In the genomic region with DNA sequence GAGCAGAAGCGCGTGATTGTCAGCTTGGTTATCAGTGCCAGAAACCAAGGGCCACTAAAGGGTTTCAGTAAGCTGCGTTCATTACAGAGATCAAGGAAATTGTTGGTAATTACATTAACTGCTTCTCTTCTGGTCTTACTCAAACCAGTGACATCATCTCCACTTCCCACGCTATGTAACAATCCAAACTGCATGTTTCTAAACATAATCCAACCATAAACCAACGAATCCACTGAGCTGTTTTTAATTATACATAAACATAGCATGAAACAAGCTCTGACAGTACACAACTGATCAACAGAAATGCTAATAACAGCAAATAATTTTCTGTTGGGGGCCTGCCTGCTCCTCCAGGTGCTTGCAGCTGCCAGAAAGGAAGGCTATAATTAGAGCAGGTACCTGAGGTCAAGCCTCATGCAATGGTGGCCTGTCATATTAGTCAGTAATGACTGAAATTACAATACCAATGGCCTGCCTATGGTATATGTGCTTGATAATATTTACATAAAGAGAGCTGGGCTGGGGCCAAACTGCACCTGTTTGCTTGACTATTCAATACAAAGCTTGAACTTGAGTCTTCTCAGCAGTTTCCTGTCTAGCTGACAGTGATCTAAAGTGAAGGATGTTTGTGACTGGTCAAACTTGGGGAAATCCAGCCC, we compare ENCODE assay signal across 1 cellular context.
TF ChIP-seq lines count a peak whose summit lies in the region.

No MANE protein-coding gene starts in this region.

TF ChIP-seq in HepG2, 621 proteins besides CTCF, POLR2A, EP300 and RAD21 (continued from another document and continues in another):
- TF ChIP-seq, protein P1, sequence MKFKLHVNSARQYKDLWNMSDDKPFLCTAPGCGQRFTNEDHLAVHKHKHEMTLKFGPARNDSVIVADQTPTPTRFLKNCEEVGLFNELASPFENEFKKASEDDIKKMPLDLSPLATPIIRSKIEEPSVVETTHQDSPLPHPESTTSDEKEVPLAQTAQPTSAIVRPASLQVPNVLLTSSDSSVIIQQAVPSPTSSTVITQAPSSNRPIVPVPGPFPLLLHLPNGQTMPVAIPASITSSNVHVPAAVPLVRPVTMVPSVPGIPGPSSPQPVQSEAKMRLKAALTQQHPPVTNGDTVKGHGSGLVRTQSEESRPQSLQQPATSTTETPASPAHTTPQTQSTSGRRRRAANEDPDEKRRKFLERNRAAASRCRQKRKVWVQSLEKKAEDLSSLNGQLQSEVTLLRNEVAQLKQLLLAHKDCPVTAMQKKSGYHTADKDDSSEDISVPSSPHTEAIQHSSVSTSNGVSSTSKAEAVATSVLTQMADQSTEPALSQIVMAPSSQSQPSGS (CRISPR knock-in tag; IDR thresholded peaks at IDR 0.05) = peak; percentile 51; the same call in 1 of the 2 replicates
- TF ChIP-seq ZBTB20 (CRISPR knock-in tag; IDR thresholded peaks at IDR 0.05; ENCODE audit: borderline replicate concordance, low read depth) (no peak), ZNF720 (CRISPR knock-in tag; IDR thresholded peaks at IDR 0.05) (no peak), ZNF235 (CRISPR knock-in tag; IDR thresholded peaks at IDR 0.05; ENCODE audit: borderline replicate concordance) (no peak), ZNF75D (CRISPR knock-in tag; IDR thresholded peaks at IDR 0.05; ENCODE audit: borderline replicate concordance) (no peak), CREB1 (IDR thresholded peaks at IDR 0.05) (peak; percentile 37; the same call in 1 of the 2 replicates), CREB1 (CRISPR knock-in tag; IDR thresholded peaks at IDR 0.05) (no peak), FOXK1 (CRISPR knock-in tag; IDR thresholded peaks at IDR 0.05; ENCODE audit: borderline replicate concordance, low read depth) (peak; percentile 11; the same call in 1 of the 2 replicates), GTF3A (CRISPR knock-in tag; conservative IDR thresholded peaks at IDR 0.05) (no peak), ZNF460 (CRISPR knock-in tag; IDR thresholded peaks at IDR 0.05; ENCODE audit: borderline replicate concordance) (no peak), TGIF2 (CRISPR knock-in tag; IDR thresholded peaks at IDR 0.05) (no peak), GFI1 (CRISPR knock-in tag; IDR thresholded peaks at IDR 0.05; ENCODE audit: borderline replicate concordance) (no peak), SRY (CRISPR knock-in tag; IDR thresholded peaks at IDR 0.05) (no peak), ZBTB21 (CRISPR knock-in tag; IDR thresholded peaks at IDR 0.05) (no peak), ATF7 (IDR thresholded peaks at IDR 0.05) (peak; percentile 55), ATF7 (CRISPR knock-in tag; IDR thresholded peaks at IDR 0.05) (no peak; the same call in 1 of the 2 replicates), ZNF629 (CRISPR knock-in tag; conservative IDR thresholded peaks at IDR 0.05) (no peak), PCBP1 (IDR thresholded peaks at IDR 0.05; ENCODE audit: borderline replicate concordance, low read depth, low read length) (no peak), ZKSCAN8 (CRISPR knock-in tag; IDR thresholded peaks at IDR 0.05; ENCODE audit: borderline replicate concordance) (no peak), ZNF383 (CRISPR knock-in tag; IDR thresholded peaks at IDR 0.05; ENCODE audit: borderline replicate concordance) (0 out of 2 replicates have a peak, but pooled peaks have one; percentile 43), ZNF234 (CRISPR knock-in tag; conservative IDR thresholded peaks at IDR 0.05) (no peak), CC2D1A (CRISPR knock-in tag; IDR thresholded peaks at IDR 0.05) (0 out of 2 replicates have a peak, but pooled peaks have one; percentile 35), GATAD2A (CRISPR knock-in tag; IDR thresholded peaks at IDR 0.05) (peak; percentile 39; the same call in 1 of the 2 replicates), ZNF224 (CRISPR knock-in tag; IDR thresholded peaks at IDR 0.05) (no peak), RORA (CRISPR knock-in tag; IDR thresholded peaks at IDR 0.05) (no peak)
- TF ChIP-seq, protein P2, sequence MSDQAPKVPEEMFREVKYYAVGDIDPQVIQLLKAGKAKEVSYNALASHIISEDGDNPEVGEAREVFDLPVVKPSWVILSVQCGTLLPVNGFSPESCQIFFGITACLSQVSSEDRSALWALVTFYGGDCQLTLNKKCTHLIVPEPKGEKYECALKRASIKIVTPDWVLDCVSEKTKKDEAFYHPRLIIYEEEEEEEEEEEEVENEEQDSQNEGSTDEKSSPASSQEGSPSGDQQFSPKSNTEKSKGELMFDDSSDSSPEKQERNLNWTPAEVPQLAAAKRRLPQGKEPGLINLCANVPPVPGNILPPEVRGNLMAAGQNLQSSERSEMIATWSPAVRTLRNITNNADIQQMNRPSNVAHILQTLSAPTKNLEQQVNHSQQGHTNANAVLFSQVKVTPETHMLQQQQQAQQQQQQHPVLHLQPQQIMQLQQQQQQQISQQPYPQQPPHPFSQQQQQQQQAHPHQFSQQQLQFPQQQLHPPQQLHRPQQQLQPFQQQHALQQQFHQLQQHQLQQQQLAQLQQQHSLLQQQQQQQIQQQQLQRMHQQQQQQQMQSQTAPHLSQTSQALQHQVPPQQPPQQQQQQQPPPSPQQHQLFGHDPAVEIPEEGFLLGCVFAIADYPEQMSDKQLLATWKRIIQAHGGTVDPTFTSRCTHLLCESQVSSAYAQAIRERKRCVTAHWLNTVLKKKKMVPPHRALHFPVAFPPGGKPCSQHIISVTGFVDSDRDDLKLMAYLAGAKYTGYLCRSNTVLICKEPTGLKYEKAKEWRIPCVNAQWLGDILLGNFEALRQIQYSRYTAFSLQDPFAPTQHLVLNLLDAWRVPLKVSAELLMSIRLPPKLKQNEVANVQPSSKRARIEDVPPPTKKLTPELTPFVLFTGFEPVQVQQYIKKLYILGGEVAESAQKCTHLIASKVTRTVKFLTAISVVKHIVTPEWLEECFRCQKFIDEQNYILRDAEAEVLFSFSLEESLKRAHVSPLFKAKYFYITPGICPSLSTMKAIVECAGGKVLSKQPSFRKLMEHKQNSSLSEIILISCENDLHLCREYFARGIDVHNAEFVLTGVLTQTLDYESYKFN (CRISPR knock-in tag; conservative IDR thresholded peaks at IDR 0.05) = peak; percentile 39; the same call in 1 of the 2 replicates
- TF ChIP-seq, protein P3, sequence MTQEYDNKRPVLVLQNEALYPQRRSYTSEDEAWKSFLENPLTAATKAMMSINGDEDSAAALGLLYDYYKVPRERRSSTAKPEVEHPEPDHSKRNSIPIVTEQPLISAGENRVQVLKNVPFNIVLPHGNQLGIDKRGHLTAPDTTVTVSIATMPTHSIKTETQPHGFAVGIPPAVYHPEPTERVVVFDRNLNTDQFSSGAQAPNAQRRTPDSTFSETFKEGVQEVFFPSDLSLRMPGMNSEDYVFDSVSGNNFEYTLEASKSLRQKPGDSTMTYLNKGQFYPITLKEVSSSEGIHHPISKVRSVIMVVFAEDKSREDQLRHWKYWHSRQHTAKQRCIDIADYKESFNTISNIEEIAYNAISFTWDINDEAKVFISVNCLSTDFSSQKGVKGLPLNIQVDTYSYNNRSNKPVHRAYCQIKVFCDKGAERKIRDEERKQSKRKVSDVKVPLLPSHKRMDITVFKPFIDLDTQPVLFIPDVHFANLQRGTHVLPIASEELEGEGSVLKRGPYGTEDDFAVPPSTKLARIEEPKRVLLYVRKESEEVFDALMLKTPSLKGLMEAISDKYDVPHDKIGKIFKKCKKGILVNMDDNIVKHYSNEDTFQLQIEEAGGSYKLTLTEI (CRISPR knock-in tag; conservative IDR thresholded peaks at IDR 0.05) = no peak
- TF ChIP-seq, protein P4, sequence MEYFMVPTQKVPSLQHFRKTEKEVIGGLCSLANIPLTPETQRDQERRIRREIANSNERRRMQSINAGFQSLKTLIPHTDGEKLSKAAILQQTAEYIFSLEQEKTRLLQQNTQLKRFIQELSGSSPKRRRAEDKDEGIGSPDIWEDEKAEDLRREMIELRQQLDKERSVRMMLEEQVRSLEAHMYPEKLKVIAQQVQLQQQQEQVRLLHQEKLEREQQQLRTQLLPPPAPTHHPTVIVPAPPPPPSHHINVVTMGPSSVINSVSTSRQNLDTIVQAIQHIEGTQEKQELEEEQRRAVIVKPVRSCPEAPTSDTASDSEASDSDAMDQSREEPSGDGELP (IDR thresholded peaks at IDR 0.05; ENCODE audit: borderline replicate concordance, low read depth) = peak; percentile 52; the same call in 1 of the 2 replicates
- TF ChIP-seq, protein P5, sequence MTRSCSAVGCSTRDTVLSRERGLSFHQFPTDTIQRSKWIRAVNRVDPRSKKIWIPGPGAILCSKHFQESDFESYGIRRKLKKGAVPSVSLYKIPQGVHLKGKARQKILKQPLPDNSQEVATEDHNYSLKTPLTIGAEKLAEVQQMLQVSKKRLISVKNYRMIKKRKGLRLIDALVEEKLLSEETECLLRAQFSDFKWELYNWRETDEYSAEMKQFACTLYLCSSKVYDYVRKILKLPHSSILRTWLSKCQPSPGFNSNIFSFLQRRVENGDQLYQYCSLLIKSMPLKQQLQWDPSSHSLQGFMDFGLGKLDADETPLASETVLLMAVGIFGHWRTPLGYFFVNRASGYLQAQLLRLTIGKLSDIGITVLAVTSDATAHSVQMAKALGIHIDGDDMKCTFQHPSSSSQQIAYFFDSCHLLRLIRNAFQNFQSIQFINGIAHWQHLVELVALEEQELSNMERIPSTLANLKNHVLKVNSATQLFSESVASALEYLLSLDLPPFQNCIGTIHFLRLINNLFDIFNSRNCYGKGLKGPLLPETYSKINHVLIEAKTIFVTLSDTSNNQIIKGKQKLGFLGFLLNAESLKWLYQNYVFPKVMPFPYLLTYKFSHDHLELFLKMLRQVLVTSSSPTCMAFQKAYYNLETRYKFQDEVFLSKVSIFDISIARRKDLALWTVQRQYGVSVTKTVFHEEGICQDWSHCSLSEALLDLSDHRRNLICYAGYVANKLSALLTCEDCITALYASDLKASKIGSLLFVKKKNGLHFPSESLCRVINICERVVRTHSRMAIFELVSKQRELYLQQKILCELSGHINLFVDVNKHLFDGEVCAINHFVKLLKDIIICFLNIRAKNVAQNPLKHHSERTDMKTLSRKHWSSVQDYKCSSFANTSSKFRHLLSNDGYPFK (CRISPR knock-in tag; IDR thresholded peaks at IDR 0.05; ENCODE audit: borderline replicate concordance) = no peak
- TF ChIP-seq, protein P6, sequence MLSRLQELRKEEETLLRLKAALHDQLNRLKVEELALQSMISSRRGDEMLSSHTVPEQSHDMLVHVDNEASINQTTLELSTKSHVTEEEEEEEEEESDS (CRISPR knock-in tag; IDR thresholded peaks at IDR 0.05; ENCODE audit: borderline replicate concordance) = no peak
- TF ChIP-seq, protein P7, sequence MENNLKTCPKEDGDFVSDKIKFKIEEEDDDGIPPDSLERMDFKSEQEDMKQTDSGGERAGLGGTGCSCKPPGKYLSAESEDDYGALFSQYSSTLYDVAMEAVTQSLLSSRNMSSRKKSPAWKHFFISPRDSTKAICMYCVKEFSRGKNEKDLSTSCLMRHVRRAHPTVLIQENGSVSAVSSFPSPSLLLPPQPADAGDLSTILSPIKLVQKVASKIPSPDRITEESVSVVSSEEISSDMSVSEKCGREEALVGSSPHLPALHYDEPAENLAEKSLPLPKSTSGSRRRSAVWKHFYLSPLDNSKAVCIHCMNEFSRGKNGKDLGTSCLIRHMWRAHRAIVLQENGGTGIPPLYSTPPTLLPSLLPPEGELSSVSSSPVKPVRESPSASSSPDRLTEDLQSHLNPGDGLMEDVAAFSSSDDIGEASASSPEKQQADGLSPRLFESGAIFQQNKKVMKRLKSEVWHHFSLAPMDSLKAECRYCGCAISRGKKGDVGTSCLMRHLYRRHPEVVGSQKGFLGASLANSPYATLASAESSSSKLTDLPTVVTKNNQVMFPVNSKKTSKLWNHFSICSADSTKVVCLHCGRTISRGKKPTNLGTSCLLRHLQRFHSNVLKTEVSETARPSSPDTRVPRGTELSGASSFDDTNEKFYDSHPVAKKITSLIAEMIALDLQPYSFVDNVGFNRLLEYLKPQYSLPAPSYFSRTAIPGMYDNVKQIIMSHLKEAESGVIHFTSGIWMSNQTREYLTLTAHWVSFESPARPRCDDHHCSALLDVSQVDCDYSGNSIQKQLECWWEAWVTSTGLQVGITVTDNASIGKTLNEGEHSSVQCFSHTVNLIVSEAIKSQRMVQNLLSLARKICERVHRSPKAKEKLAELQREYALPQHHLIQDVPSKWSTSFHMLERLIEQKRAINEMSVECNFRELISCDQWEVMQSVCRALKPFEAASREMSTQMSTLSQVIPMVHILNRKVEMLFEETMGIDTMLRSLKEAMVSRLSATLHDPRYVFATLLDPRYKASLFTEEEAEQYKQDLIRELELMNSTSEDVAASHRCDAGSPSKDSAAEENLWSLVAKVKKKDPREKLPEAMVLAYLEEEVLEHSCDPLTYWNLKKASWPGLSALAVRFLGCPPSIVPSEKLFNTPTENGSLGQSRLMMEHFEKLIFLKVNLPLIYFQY (CRISPR knock-in tag; IDR thresholded peaks at IDR 0.05; ENCODE audit: borderline replicate concordance) = no peak
- TF ChIP-seq, protein P8, sequence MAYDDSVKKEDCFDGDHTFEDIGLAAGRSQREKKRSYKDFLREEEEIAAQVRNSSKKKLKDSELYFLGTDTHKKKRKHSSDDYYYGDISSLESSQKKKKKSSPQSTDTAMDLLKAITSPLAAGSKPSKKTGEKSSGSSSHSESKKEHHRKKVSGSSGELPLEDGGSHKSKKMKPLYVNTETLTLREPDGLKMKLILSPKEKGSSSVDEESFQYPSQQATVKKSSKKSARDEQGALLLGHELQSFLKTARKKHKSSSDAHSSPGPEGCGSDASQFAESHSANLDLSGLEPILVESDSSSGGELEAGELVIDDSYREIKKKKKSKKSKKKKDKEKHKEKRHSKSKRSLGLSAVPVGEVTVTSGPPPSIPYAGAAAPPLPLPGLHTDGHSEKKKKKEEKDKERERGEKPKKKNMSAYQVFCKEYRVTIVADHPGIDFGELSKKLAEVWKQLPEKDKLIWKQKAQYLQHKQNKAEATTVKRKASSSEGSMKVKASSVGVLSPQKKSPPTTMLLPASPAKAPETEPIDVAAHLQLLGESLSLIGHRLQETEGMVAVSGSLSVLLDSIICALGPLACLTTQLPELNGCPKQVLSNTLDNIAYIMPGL (CRISPR knock-in tag; IDR thresholded peaks at IDR 0.05; ENCODE audit: borderline replicate concordance in 1 of 2, low read depth in 1 of 2) = no peak; a peak in 2 of 4 replicates
- TF ChIP-seq, protein P9, sequence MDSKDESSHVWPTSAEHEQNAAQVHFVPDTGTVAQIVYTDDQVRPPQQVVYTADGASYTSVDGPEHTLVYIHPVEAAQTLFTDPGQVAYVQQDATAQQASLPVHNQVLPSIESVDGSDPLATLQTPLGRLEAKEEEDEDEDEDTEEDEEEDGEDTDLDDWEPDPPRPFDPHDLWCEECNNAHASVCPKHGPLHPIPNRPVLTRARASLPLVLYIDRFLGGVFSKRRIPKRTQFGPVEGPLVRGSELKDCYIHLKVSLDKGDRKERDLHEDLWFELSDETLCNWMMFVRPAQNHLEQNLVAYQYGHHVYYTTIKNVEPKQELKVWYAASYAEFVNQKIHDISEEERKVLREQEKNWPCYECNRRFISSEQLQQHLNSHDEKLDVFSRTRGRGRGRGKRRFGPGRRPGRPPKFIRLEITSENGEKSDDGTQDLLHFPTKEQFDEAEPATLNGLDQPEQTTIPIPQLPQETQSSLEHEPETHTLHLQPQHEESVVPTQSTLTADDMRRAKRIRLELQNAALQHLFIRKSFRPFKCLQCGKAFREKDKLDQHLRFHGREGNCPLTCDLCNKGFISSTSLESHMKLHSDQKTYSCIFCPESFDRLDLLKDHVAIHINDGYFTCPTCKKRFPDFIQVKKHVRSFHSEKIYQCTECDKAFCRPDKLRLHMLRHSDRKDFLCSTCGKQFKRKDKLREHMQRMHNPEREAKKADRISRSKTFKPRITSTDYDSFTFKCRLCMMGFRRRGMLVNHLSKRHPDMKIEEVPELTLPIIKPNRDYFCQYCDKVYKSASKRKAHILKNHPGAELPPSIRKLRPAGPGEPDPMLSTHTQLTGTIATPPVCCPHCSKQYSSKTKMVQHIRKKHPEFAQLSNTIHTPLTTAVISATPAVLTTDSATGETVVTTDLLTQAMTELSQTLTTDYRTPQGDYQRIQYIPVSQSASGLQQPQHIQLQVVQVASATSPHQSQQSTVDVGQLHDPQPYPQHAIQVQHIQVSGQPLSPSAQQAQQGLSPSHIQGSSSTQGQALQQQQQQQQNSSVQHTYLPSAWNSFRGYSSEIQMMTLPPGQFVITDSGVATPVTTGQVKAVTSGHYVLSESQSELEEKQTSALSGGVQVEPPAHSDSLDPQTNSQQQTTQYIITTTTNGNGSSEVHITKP (CRISPR knock-in tag; IDR thresholded peaks at IDR 0.05; ENCODE audit: low read depth) = no peak
